15 cellular contexts compared by ENCODE assay signal in genomic region chr1:17844146-17844826, GRCh38.
DNase-seq lines count a peak whose midpoint lies in the region; ATAC-seq and TF ChIP-seq lines count a peak whose summit lies in the region.
"Had no signal": no experiment of that assay in that cellular context is flagged by ENCODE, and none has a peak within 500 bp of the region (broad histone marks: within the 10 kb centered on the region; RNA-seq: fewer than 3 reads in every experiment).

No MANE protein-coding gene starts in this region.

- no peaks in the 10 kb centered on the region for H3K79me1 ChIP-seq in H9 (ENCODE audit: insufficient read depth, low read depth, low read length, poor library complexity, severe bottlenecking)

- H3K9ac ChIP-seq in H9 (ENCODE audit: extremely low read depth, insufficient read length, low read length) = no peak overlapping the region
- H3K9ac ChIP-seq: BLaER1 had no signal

- intact Hi-C loops in activated naive CD4-positive, alpha-beta T cell treated with anti-CD3 and anti-CD28 coated beads for 36 hours (cut with micrococcal nuclease) = no loop called here

- H3K79me2 ChIP-seq in H9 (ENCODE audit: insufficient read depth, low read length) = no peaks in the 10 kb centered on the region

- H3K9me3 ChIP-seq in H9 (ENCODE audit: control insufficient read depth, low read depth, low read length) = no peaks in the 10 kb centered on the region
- H3K9me3 ChIP-seq: BLaER1 had no signal

- no peak overlapping the region for H3K27ac ChIP-seq in H9 (ENCODE audit: insufficient read length, low read depth, low read length)
- H3K27ac ChIP-seq: BLaER1, PC-9 had no signal

- H3K36me3 Mint-ChIP-seq in activated naive CD4-positive, alpha-beta T cell treated with anti-CD3 and anti-CD28 coated beads for 36 hours (ENCODE audit: low read depth) = no peaks in the 10 kb centered on the region
- H3K36me3 Mint-ChIP-seq in H9 (ENCODE audit: insufficient read depth in 1 of 3, low read depth in 3 of 3) = no peaks in the 10 kb centered on the region
- H3K36me3 Mint-ChIP-seq: CD8-positive, alpha-beta memory T cell had no signal

- H2BK5ac ChIP-seq in H9 (ENCODE audit: insufficient read length, low read length) = no peak overlapping the region

- no peak overlapping the region for H3K27ac Mint-ChIP-seq in activated naive CD4-positive, alpha-beta T cell treated with anti-CD3 and anti-CD28 coated beads for 36 hours
- no peak overlapping the region; a peak in 1 of 7 replicates for H3K27ac Mint-ChIP-seq in H9
- H3K27ac Mint-ChIP-seq: CD8-positive, alpha-beta memory T cell; IgD-negative memory B cell had no signal

- H3K4me3 Mint-ChIP-seq in activated naive CD4-positive, alpha-beta T cell treated with anti-CD3 and anti-CD28 coated beads for 36 hours = no peak overlapping the region
- H3K4me3 Mint-ChIP-seq in H9 = no peak overlapping the region
- H3K4me3 Mint-ChIP-seq: CD8-positive, alpha-beta memory T cell; IgD-negative memory B cell had no signal

- H3K56ac ChIP-seq in H9 (ENCODE audit: insufficient read length, low read depth, low read length) = no peak overlapping the region

- no peaks in the 10 kb centered on the region for H3K4me1 Mint-ChIP-seq in activated naive CD4-positive, alpha-beta T cell treated with anti-CD3 and anti-CD28 coated beads for 36 hours (ENCODE audit: low read depth)
- peaks cover 8 to 15% of the 10 kb centered on the region in 2 experiments; a peak in 3 of 4 replicates for H3K4me1 Mint-ChIP-seq in H9
- H3K4me1 Mint-ChIP-seq: CD8-positive, alpha-beta memory T cell; IgD-negative memory B cell had no signal

- H3K4me2 ChIP-seq in H9 (ENCODE audit: insufficient read depth, insufficient read length, low read length) = no peak overlapping the region
- H3K4me2 ChIP-seq: BLaER1, PC-9 had no signal

- ATAC-seq in HG03469 (IDR thresholded peaks at IDR 0.05; ENCODE audit: unreplicated experiment) = no peak

- no peak overlapping the region for H3T11ph ChIP-seq in H9 (ENCODE audit: low read length)

- H2BK120ac ChIP-seq in H9 (ENCODE audit: low read depth, low read length, poor library complexity, severe bottlenecking) = no peak overlapping the region

- CTCF ChIA-PET in activated naive CD4-positive, alpha-beta T cell treated with anti-CD3 and anti-CD28 coated beads for 36 hours (lab: Charles Lee) = interaction anchor here (1.0 kb wide), 1 partner anchor 85 kb away, joined by 3 read pairs; no protein-coding TSS in a partner anchor

- H4K20me1 ChIP-seq in H9 (ENCODE audit: control insufficient read depth, insufficient read depth, insufficient read length) = no peaks in the 10 kb centered on the region
- H4K20me1 ChIP-seq: BLaER1 had no signal

- no peak overlapping the region for H3K14ac ChIP-seq in H9 (ENCODE audit: insufficient read depth, low read length)

- no CpG with 5 or more reads among the region's 10 CpGs for WGBS in H9 (ENCODE audit: extremely low coverage, insufficient read length, low lambda C conversion rate)

- no peak overlapping the region for H2BK12ac ChIP-seq in H9 (ENCODE audit: insufficient read length, low read depth, low read length)

- H3K9me3 Mint-ChIP-seq in activated naive CD4-positive, alpha-beta T cell treated with anti-CD3 and anti-CD28 coated beads for 36 hours = no peaks in the 10 kb centered on the region
- no peaks in the 10 kb centered on the region for H3K9me3 Mint-ChIP-seq in H9

- H3K27me3 Mint-ChIP-seq in activated naive CD4-positive, alpha-beta T cell treated with anti-CD3 and anti-CD28 coated beads for 36 hours (ENCODE audit: low read depth) = peaks cover 20% of the 10 kb centered on the region
- H3K27me3 Mint-ChIP-seq in H9 (ENCODE audit: low read depth) = peaks cover 20% of the 10 kb centered on the region

- no peaks in the 10 kb centered on the region; the same call in 1 of the 2 replicates for H3K27me3 ChIP-seq in H9 (ENCODE audit: insufficient read depth, low read length)
- H3K27me3 ChIP-seq: BLaER1 had no signal

- no peak overlapping the region for H3K23ac ChIP-seq in H9 (ENCODE audit: insufficient read length, low read depth, low read length)

- no peak overlapping the region for H3K18ac ChIP-seq in H9 (ENCODE audit: insufficient read length, low read depth, low read length)

- TF ChIP-seq CTCF in H9 (conservative IDR thresholded peaks at IDR 0.05) = no peak

- no peak overlapping the region for H3K4ac ChIP-seq in H9 (ENCODE audit: low read depth, low read length)

- H2AK5ac ChIP-seq in H9 (ENCODE audit: insufficient read length, low read length) = no peak overlapping the region

- no peak overlapping the region for H4K5ac ChIP-seq in H9 (ENCODE audit: insufficient read length, low read depth, low read length)

- DNase-seq in NCI-H1694 (lab: John Stamatoyannopoulos, UW) (peak; percentile 81), NCI-H446 treated with DMSO at 0.1 percent for 48 hours (lab: John Stamatoyannopoulos, UW) (peak; percentile 95), cerebellum (ENCODE audit: low spot score) (peak; percentile 62), retina (peak; percentile 40), H9 (no peak)
- DNase-seq in activated naive CD4-positive, alpha-beta T cell treated with anti-CD3 and anti-CD28 coated beads for 36 hours = no peak
- DNase-seq: CD8-positive, alpha-beta memory T cell; EL; H7; NCI-H2081; NCI-H510A; PC-9 had no signal

- no peaks in the 10 kb centered on the region for H3K23me2 ChIP-seq in H9 (ENCODE audit: insufficient read length, low read depth, low read length, poor library complexity, severe bottlenecking)

- no peak overlapping the region for H2AFZ ChIP-seq in H9 (ENCODE audit: low read length)
- H2AFZ ChIP-seq: PC-9 had no signal

- H3K4me1 ChIP-seq in H9 (ENCODE audit: insufficient read depth, low read length) = no peaks in the 10 kb centered on the region

- H4K91ac ChIP-seq in H9 (ENCODE audit: insufficient read length, low read depth, low read length) = no peak overlapping the region

- no peak overlapping the region for H2BK15ac ChIP-seq in H9 (ENCODE audit: low read depth, low read length)

- no peak overlapping the region for H2BK20ac ChIP-seq in H9 (ENCODE audit: low read depth, low read length, poor library complexity, severe bottlenecking)

- no peak overlapping the region for H4K8ac ChIP-seq in H9 (replicated peaks; ENCODE audit: insufficient read length, low read depth, low read length)

Comparison
In these comparisons a context has a peak if more than half of its experiments do, and no peak if none do; other contexts are left out.
1. DNase-seq: peak in NCI-H1694 (single experiment), NCI-H446 treated with DMSO at 0.1 percent for 48 hours (single experiment), cerebellum (single experiment) and retina (single experiment); none in activated naive CD4-positive, alpha-beta T cell treated with anti-CD3 and anti-CD28 coated beads for 36 hours (single experiment) and H9 (single experiment).